Comparison of ENCODE assay signal across 8 cellular contexts in genomic region chr11:95066721-95067041, GRCh38. TPM values are rescaled to one million over a fixed set of nuclear protein-coding genes. Genes with fewer than 3 reads are reported as not detected.
DNase-seq lines count a peak whose midpoint lies in the region; ATAC-seq and TF ChIP-seq lines count a peak whose summit lies in the region.

TSS of gene SRSF8 (plus strand) at chr11:95066919. CDS start at chr11:95067227, 308 bp downstream.

- H3K4me1 ChIP-seq in SJSA1 (replicated peaks) = no peaks in the 10 kb centered on the region
- H3K4me1 ChIP-seq in esophagus (ENCODE audit: control insufficient read depth in 2 of 2, insufficient read depth in 2 of 2, low read length in 1 of 2) = peaks cover 0 to 3% of the 10 kb centered on the region in 2 donors

- peak within 1 kb of the TSS; percentile 69 for H3K4me2 ChIP-seq in neural cell (ENCODE audit: low read length)

- H3K36me3 ChIP-seq in SJSA1 = no peaks in the 10 kb centered on the region
- no peaks in the 10 kb centered on the region for H3K36me3 ChIP-seq in esophagus (ENCODE audit: control insufficient read depth in 2 of 2, insufficient read depth in 2 of 2, low read length in 1 of 2)
- H3K36me3 ChIP-seq in neural cell (ENCODE audit: insufficient read depth, low read length) = no peaks in the 10 kb centered on the region

- H3K4me3 ChIP-seq in SJSA1 (peak within 1 kb of the TSS; percentile 57), esophagus (ENCODE audit: low read depth in 1 of 2, low read length in 2 of 2) (peak within 1 kb of the TSS; percentile 84 to 99), neural cell (ENCODE audit: low read length) (peak within 1 kb of the TSS; percentile 89)

- H3K27me3 ChIP-seq in SJSA1 (replicated peaks) (no peaks in the 10 kb centered on the region), esophagus (ENCODE audit: control insufficient read depth in 1 of 2, insufficient read depth in 2 of 2, low read length in 2 of 2) (no peaks in the 10 kb centered on the region), neural cell (ENCODE audit: insufficient read depth, low read depth, low read length) (no peaks in the 10 kb centered on the region)

- peaks cover 18% of the 10 kb centered on the region for H3K79me2 ChIP-seq in neural cell (replicated peaks; ENCODE audit: insufficient read depth, low read length)

- ATAC-seq in GM18870 (IDR thresholded peaks at IDR 0.05; ENCODE audit: unreplicated experiment) (peak; percentile 36), HG03103 (IDR thresholded peaks at IDR 0.05; ENCODE audit: low read depth, unreplicated experiment) (peak; percentile 34)

- H3K27ac ChIP-seq in 22Rv1 = peak within 1 kb of the TSS; percentile 95
- H3K27ac ChIP-seq in SJSA1 = no peak within 1 kb of the TSS
- peak within 1 kb of the TSS; percentile 99 to 100 for H3K27ac ChIP-seq in esophagus (ENCODE audit: low read depth in 2 of 2, low read length in 1 of 2)
- peak within 1 kb of the TSS; percentile 94 for H3K27ac ChIP-seq in neural cell (ENCODE audit: low read length)

- no peaks in the 10 kb centered on the region for H3K9me2 ChIP-seq in neural cell (ENCODE audit: insufficient read depth, low read length)

- H4K20me1 ChIP-seq in neural cell (ENCODE audit: insufficient read depth) = no peaks in the 10 kb centered on the region

- DNase-seq in SJSA1 (ENCODE audit: low read depth in 1 of 2, low spot score in 2 of 2) = no peak
- DNase-seq in NCI-H187 treated with DMSO at 0.1 percent for 48 hours (lab: John Stamatoyannopoulos, UW) = no peak
- no peak for DNase-seq in 8988T

- peaks cover 10% of the 10 kb centered on the region for H3F3A ChIP-seq in neural cell (ENCODE audit: insufficient read depth, low read length, poor library complexity, severe bottlenecking)

- TF ChIP-seq RAD21 in neural cell (conservative IDR thresholded peaks at IDR 0.05) = no peak

- peak within 1 kb of the TSS; percentile 87 for H2AFZ ChIP-seq in neural cell (ENCODE audit: low read depth, low read length)

- H3K9me3 ChIP-seq in SJSA1 (replicated peaks) = no peaks in the 10 kb centered on the region
- H3K9me3 ChIP-seq in esophagus (ENCODE audit: control insufficient read depth in 2 of 2, insufficient read depth in 1 of 2, low read depth in 1 of 2, low read length in 1 of 2) = no peaks in the 10 kb centered on the region
- no peaks in the 10 kb centered on the region for H3K9me3 ChIP-seq in neural cell (ENCODE audit: low read length)

- TF ChIP-seq CTCF in 22Rv1 (IDR thresholded peaks at IDR 0.05) (no peak), neural cell (IDR thresholded peaks at IDR 0.05; ENCODE audit: poor library complexity, severe bottlenecking) (no peak)

- peak within 1 kb of the TSS; percentile 90 for H3K9ac ChIP-seq in neural cell (ENCODE audit: low read length)

- no peak for TF ChIP-seq EP300 in neural cell (conservative IDR thresholded peaks at IDR 0.05; ENCODE audit: poor library complexity, severe bottlenecking)

- WGBS in esophagus, 2 donors = 0 to 1% methylated on average over 4 of the region's 4 CpGs

TF ChIP-seq in neural cell, 6 proteins besides CTCF, POLR2A, EP300 and RAD21:
- TF ChIP-seq TAF1 (IDR thresholded peaks at IDR 0.05; ENCODE audit: low read depth) (no peak), EZH2 (IDR thresholded peaks at IDR 0.05; ENCODE audit: borderline replicate concordance, insufficient read depth, low read length, poor library complexity, severe bottlenecking) (no peak), SMC3 (conservative IDR thresholded peaks at IDR 0.05; ENCODE audit: poor library complexity) (no peak), REST (IDR thresholded peaks at IDR 0.05; ENCODE audit: borderline replicate concordance) (no peak), POLR2AphosphoS5 (IDR thresholded peaks at IDR 0.05) (no peak)

RNA-seq across cellular contexts. Expression of gene SRSF8, which starts in this region (rescaled TPM):
- 1.2 and 5.7 TPM in 2 replicates for total RNA-seq in SJSA1 (2014; rRNA removed; shearing (Covaris generic))
- 10 to 100 TPM; 29.1 to 35.3 TPM for polyA plus RNA-seq in esophagus
- polyA plus RNA-seq in neural cell = 44.6 and 54.6 TPM in 2 replicates
- polyA minus RNA-seq in neural cell = 41.7 and 43.3 TPM in 2 replicates
